ENCODE assay signal across 8 cellular contexts in genomic region chr1:11100149-11100493, GRCh38. TPM values are rescaled to one million over a fixed set of nuclear protein-coding genes. Genes with fewer than 3 reads are reported as not detected.
DNase-seq lines count a peak whose midpoint lies in the region; ATAC-seq and TF ChIP-seq lines count a peak whose summit lies in the region.

No MANE protein-coding gene starts in this region.

- H2BK15ac ChIP-seq in mesenchymal stem cell (ENCODE audit: low read depth, poor library complexity, severe bottlenecking), result peak overlapping the region; percentile 48

- peaks cover 21% of the 10 kb centered on the region for H3K79me1 ChIP-seq in mesenchymal stem cell (replicated peaks; ENCODE audit: low read length, poor library complexity, severe bottlenecking)

- H3K4me3 Mint-ChIP-seq in brain, result peak overlapping the region; percentile 97 to 98 (median 97)

- H3K18ac ChIP-seq in mesenchymal stem cell (ENCODE audit: low read depth in 1 of 2, low read length in 2 of 2), result peak overlapping the region; percentile 66 to 91

- H3K4me3 ChIP-seq in mesenchymal stem cell (ENCODE audit: insufficient read depth in 1 of 2, low read depth in 1 of 2, low read length in 2 of 2) (peak overlapping the region; percentile 98 to 99), upper lobe of right lung (peak overlapping the region; percentile 93)

- peaks cover 15% of the 10 kb centered on the region for H3K4me1 Mint-ChIP-seq in brain

- H2BK120ac ChIP-seq in mesenchymal stem cell (ENCODE audit: low read depth, low read length), result peak overlapping the region; percentile 19

- peak overlapping the region; percentile 98 for H4K8ac ChIP-seq in mesenchymal stem cell (ENCODE audit: low read length)

- H3K27me3 ChIP-seq in mesenchymal stem cell (ENCODE audit: control insufficient read depth in 1 of 2, insufficient read depth in 1 of 2, low read length in 2 of 2), result no peaks in the 10 kb centered on the region
- H3K27me3 ChIP-seq in upper lobe of right lung, result no peaks in the 10 kb centered on the region

- peak overlapping the region; percentile 89 for H3K4me2 ChIP-seq in mesenchymal stem cell (ENCODE audit: low read length, poor library complexity, severe bottlenecking)

- H3K9ac ChIP-seq in mesenchymal stem cell (ENCODE audit: low read length), result peak overlapping the region; percentile 99

- peaks cover 4% of the 10 kb centered on the region for H3K4me1 ChIP-seq in mesenchymal stem cell (ENCODE audit: control insufficient read depth, insufficient read depth, low read depth, low read length)
- peaks cover 15% of the 10 kb centered on the region for H3K4me1 ChIP-seq in upper lobe of right lung

- peak overlapping the region; percentile 29 for H2AFZ ChIP-seq in mesenchymal stem cell (ENCODE audit: low read depth, low read length)

- peaks cover 29% of the 10 kb centered on the region for H3K36me3 Mint-ChIP-seq in brain

- H4K91ac ChIP-seq in mesenchymal stem cell (ENCODE audit: low read length), result peak overlapping the region; percentile 86

- peak overlapping the region; percentile 97 for H2AK5ac ChIP-seq in mesenchymal stem cell (ENCODE audit: low read length, severe bottlenecking)

- WGBS in mesenchymal stem cell, result 76% methylated on average over 13 of the region's 13 CpGs

- ATAC-seq in Right ventricle myocardium inferior (peak; percentile 3), upper lobe of right lung (no peak), HG02571 (IDR thresholded peaks at IDR 0.05; ENCODE audit: unreplicated experiment) (no peak)

- no peak overlapping the region for H3K27ac ChIP-seq in mesenchymal stem cell (ENCODE audit: low read length, poor library complexity, severe bottlenecking)
- H3K27ac ChIP-seq in upper lobe of right lung, result peak overlapping the region; percentile 90

- H2BK5ac ChIP-seq in mesenchymal stem cell (ENCODE audit: low read depth, low read length, poor library complexity, severe bottlenecking), result no peak overlapping the region

- H3K27me3 Mint-ChIP-seq in brain, result peaks cover 8% of the 10 kb centered on the region

- no peaks in the 10 kb centered on the region for H3K9me3 Mint-ChIP-seq in brain

- intact Hi-C loops in Right ventricle myocardium inferior (cut with DNase I) (no loop called here), cardiac septum (cut with DNase I) (loop anchor here (1.0 kb wide), 1 partner anchor 40 kb away; the partner anchor contains the start of gene SRM), upper lobe of right lung (cut with DNase I) (no loop called here)

- no peak overlapping the region for H3K23ac ChIP-seq in mesenchymal stem cell (ENCODE audit: low read length in 2 of 2)

- no peak overlapping the region for H2BK12ac ChIP-seq in mesenchymal stem cell (ENCODE audit: low read length in 2 of 2)

- DNase-seq in Right ventricle myocardium inferior (ENCODE audit: missing footprints) (no peak), cardiac septum (ENCODE audit: low spot score) (no peak), mesenchymal stem cell (no peak), upper lobe of right lung (no peak), NCI-H226 (no peak), NCI-H524 (lab: John Stamatoyannopoulos, UW) (no peak)

- H3K9me3 ChIP-seq in mesenchymal stem cell (ENCODE audit: control insufficient read depth, low read length) (no peaks in the 10 kb centered on the region), upper lobe of right lung (no peaks in the 10 kb centered on the region)

- H3K36me3 ChIP-seq in mesenchymal stem cell (ENCODE audit: control insufficient read depth in 1 of 2, insufficient read depth in 2 of 2, low read depth in 1 of 2, low read length in 2 of 2) (peaks cover 21 to 22% of the 10 kb centered on the region in 2 experiments), upper lobe of right lung (peaks cover 16% of the 10 kb centered on the region)

- TF ChIP-seq CTCF in brain (conservative IDR thresholded peaks at IDR 0.05) (no peak), upper lobe of right lung (IDR thresholded peaks at IDR 0.05) (no peak)

- peak overlapping the region; percentile 94 to 99 (median 98) for H3K27ac Mint-ChIP-seq in brain

- peak overlapping the region in 1 of 2 experiments; percentile 88 for H3K4ac ChIP-seq in mesenchymal stem cell (ENCODE audit: low read depth in 1 of 2, low read length in 2 of 2)

- H3K14ac ChIP-seq in mesenchymal stem cell (ENCODE audit: low read length in 2 of 2), result no peak overlapping the region

RNA-seq across cellular contexts. Expression of gene EXOSC10, which starts 0.5 kb away (rescaled TPM):
- total RNA-seq in Right ventricle myocardium inferior (18.1 TPM), cardiac septum (22.5 TPM), upper lobe of right lung (50.9 TPM)
- polyA plus RNA-seq in brain (ENCODE audit: insufficient read depth, low read depth, low replicate concordance), result 43.7 TPM
- 46.0 TPM for polyA plus RNA-seq in mesenchymal stem cell (2013, experiment 1 of 2)
- 42.0 TPM for polyA plus RNA-seq in mesenchymal stem cell (2013, experiment 2 of 2)

RNA-seq across cellular contexts. Expression of gene SRM, which starts 40.3 kb away (rescaled TPM):
- 54.0 TPM for total RNA-seq in Right ventricle myocardium inferior
- total RNA-seq in cardiac septum, result 58.0 TPM
- 95.1 TPM for polyA plus RNA-seq in brain (ENCODE audit: insufficient read depth, low read depth, low replicate concordance)
- polyA plus RNA-seq in mesenchymal stem cell (2013, experiment 1 of 2), result 208 TPM
- 196 TPM for polyA plus RNA-seq in mesenchymal stem cell (2013, experiment 2 of 2)
- 46.1 TPM for total RNA-seq in upper lobe of right lung

RNA-seq across cellular contexts. Expression of gene MASP2, which starts 53.1 kb away (rescaled TPM):
- not detected for total RNA-seq in Right ventricle myocardium inferior
- not detected for total RNA-seq in cardiac septum
- not detected for polyA plus RNA-seq in brain (ENCODE audit: insufficient read depth, low read depth, low replicate concordance)
- polyA plus RNA-seq in mesenchymal stem cell (2013, experiment 1 of 2), result not detected
- not detected for polyA plus RNA-seq in mesenchymal stem cell (2013, experiment 2 of 2)
- total RNA-seq in upper lobe of right lung, result not detected
